27 cellular contexts compared by ENCODE assay signal in the genomic region with DNA sequence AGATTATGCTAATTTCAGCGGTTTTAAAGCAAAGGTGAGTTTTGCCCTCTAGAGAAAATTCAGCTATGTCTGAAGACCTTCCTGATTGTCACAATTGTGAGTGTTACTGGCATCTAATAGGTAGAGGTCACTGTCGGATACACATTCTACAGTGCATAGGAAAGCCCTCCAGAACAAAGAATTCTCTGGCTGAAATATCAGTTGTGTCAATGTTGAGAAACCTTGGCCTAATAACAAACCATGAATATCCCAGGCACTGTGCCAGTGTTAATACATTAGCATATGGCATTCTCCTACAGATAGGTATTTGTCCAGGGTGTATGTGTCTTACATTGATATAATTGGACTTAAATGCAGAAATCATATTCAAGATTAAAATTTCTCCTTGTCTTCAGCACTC.
DNase-seq lines count a peak whose midpoint lies in the region; ATAC-seq and TF ChIP-seq lines count a peak whose summit lies in the region.
"Had no signal": no experiment of that assay in that cellular context is flagged by ENCODE, and none has a peak within 500 bp of the region (broad histone marks: within the 10 kb centered on the region; RNA-seq: fewer than 3 reads in every experiment).

No MANE protein-coding gene starts in this region.

- H3K27me3 ChIP-seq in HCT116 (ENCODE audit: insufficient read depth, low read length), result no peaks in the 10 kb centered on the region
- no peaks in the 10 kb centered on the region for H3K27me3 ChIP-seq in mammary epithelial cell (ENCODE audit: insufficient read depth, low read length)
- H3K27me3 ChIP-seq: SJCRH30 had no signal

- ATAC-seq in HCT116, result no peak
- ATAC-seq: CD8-positive, alpha-beta T cell; Right ventricle myocardium inferior; SK-N-SH treated with all-trans-retinoic acid at 6 μM for 48 hours had no signal

- dilution Hi-C loops in mammary epithelial cell (cut with HindIII; ENCODE audit: low sequenced_read_pairs), result no loop called here

- H3K36me3 ChIP-seq in HCT116 (ENCODE audit: control insufficient read depth in 1 of 2, insufficient read depth in 2 of 2, low read length in 2 of 2) (no peaks in the 10 kb centered on the region), mammary epithelial cell (ENCODE audit: insufficient read depth, low read length) (no peaks in the 10 kb centered on the region)
- H3K36me3 ChIP-seq: HAP-1, SJCRH30 had no signal

- H3K79me2 ChIP-seq in HCT116 (ENCODE audit: insufficient read depth, low read length) (no peaks in the 10 kb centered on the region), mammary epithelial cell (ENCODE audit: insufficient read depth, low read length) (no peaks in the 10 kb centered on the region)

- 35% methylated on average over 2 of the region's 2 CpGs for WGBS in mammary epithelial cell (ENCODE audit: low coverage, missing lambda C conversion rate)

- TF ChIP-seq POLR2A in HCT116 (IDR thresholded peaks at IDR 0.05; ENCODE audit: borderline replicate concordance, extremely low read depth, insufficient read depth, insufficient read length), result no peak

- RAD21 ChIA-PET in HCT116 (lab: Charles Lee; ENCODE audit: low non-redundant PET in 1 of 2, low total read pairs in 2 of 2, uncharacterized antibody in 2 of 2, unreplicated experiment in 2 of 2), result no interaction called here

- TF ChIP-seq RAD21 in HCT116 (IDR thresholded peaks at IDR 0.05; ENCODE audit: low read depth), result no peak

- H2AFZ ChIP-seq in HCT116 (ENCODE audit: low read depth, low read length, poor library complexity, severe bottlenecking) (peak overlapping the region; percentile 41), mammary epithelial cell (ENCODE audit: low read depth, low read length) (peak overlapping the region; percentile 18)
- H2AFZ ChIP-seq: PC-9 had no signal

- no peak overlapping the region for H3K27ac ChIP-seq in HCT116 (ENCODE audit: low read depth, low read length)
- no peak overlapping the region for H3K27ac ChIP-seq in mammary epithelial cell (ENCODE audit: insufficient read depth, low read depth, low read length)
- H3K27ac ChIP-seq: 22Rv1, C4-2B, KMS-11, PC-9, SJCRH30 had no signal

- BruUV-seq in HCT116 (replicated peaks; lab: Mats Ljungman, UMichigan) (no TSS peak), mammary epithelial cell (replicated peaks; lab: Mats Ljungman, UMichigan) (no TSS peak)

- intact Hi-C loops in HCT116 (cut with micrococcal nuclease) (no loop called here), mammary epithelial cell (cut with micrococcal nuclease) (no loop called here)

- CTCF ChIA-PET in HCT116 (lab: Charles Lee) (no interaction called here), mammary epithelial cell (lab: Charles Lee; ENCODE audit: low non-redundant PET) (no interaction called here)

- TF ChIP-seq CTCF in HCT116 (IDR thresholded peaks at IDR 0.05 in 2 of 3, conservative IDR thresholded peaks at IDR 0.05 in 1 of 3; ENCODE audit: borderline replicate concordance in 1 of 3, insufficient read depth in 1 of 3, low read depth in 2 of 3, low read length in 2 of 3), result no peak
- no peak for TF ChIP-seq CTCF in mammary epithelial cell (conservative IDR thresholded peaks at IDR 0.05 in 1 of 2, IDR thresholded peaks at IDR 0.05 in 1 of 2; ENCODE audit: extremely low read depth in 1 of 2, insufficient read depth in 1 of 2, low read depth in 1 of 2, low read length in 2 of 2)

- no peaks in the 10 kb centered on the region for H4K20me1 ChIP-seq in HCT116 (ENCODE audit: insufficient read depth)
- no peaks in the 10 kb centered on the region for H4K20me1 ChIP-seq in mammary epithelial cell (ENCODE audit: insufficient read depth, low read length)

- DNase-seq in NCI-H2029 treated with DMSO at 0.1 percent for 48 hours (lab: John Stamatoyannopoulos, UW) (peak; percentile 1), NCI-H2029 (lab: John Stamatoyannopoulos, UW) (no peak), HCT116 (ENCODE audit: low read depth, low spot score) (no peak), mammary epithelial cell (no peak), iris pigment epithelial cell (ENCODE audit: low read depth) (peak; percentile 7), NCI-H1436 treated with DMSO at 0.1 percent for 48 hours (lab: John Stamatoyannopoulos, UW) (no peak), DMS153 treated with DMSO at 0.1 percent for 48 hours (lab: John Stamatoyannopoulos, UW; ENCODE audit: unreplicated experiment) (no peak), NCI-H2227 (lab: John Stamatoyannopoulos, UW; ENCODE audit: unreplicated experiment) (no peak)
- DNase-seq: Caco-2; CD8-positive, alpha-beta T cell; DMS153; GOT3; IMR-90; NCI-H1092 treated with DMSO at 0.1 percent for 48 hours; NCI-H1436; NCI-H187 treated with DMSO at 0.1 percent for 48 hours; NCI-H226; NCI-H510A treated with DMSO at 0.1 percent for 48 hours; NCI-H748 treated with DMSO at 0.1 percent for 48 hours; PC-9; SJCRH30 had no signal

- no peaks in the 10 kb centered on the region for H3K4me1 ChIP-seq in HCT116 (ENCODE audit: control insufficient read depth in 1 of 2, insufficient read depth in 2 of 2, low read length in 2 of 2)
- H3K4me1 ChIP-seq in mammary epithelial cell (ENCODE audit: insufficient read depth, low read length), result no peaks in the 10 kb centered on the region
- H3K4me1 ChIP-seq: Caco-2, HAP-1, SJCRH30 had no signal

- H3K9ac ChIP-seq in HCT116 (ENCODE audit: low read length) (no peak overlapping the region), mammary epithelial cell (ENCODE audit: insufficient read depth, low read length) (no peak overlapping the region)
- H3K9ac ChIP-seq: KMS-11 had no signal

- in situ Hi-C loops in mammary epithelial cell (cut with MboI; ENCODE audit: low sequenced_read_pairs in 2 of 2), result no loop called here

- H3K4me3 ChIP-seq in HCT116 (replicated peaks in 1 of 2; ENCODE audit: low read depth in 1 of 2, low read length in 2 of 2) (no peak overlapping the region), mammary epithelial cell (replicated peaks in 1 of 3; ENCODE audit: insufficient read depth in 1 of 3, low read depth in 2 of 3, low read length in 3 of 3) (no peak overlapping the region)
- H3K4me3 ChIP-seq: HAP-1, PC-9, SJCRH30 had no signal

- H3K4me2 ChIP-seq in HCT116 (ENCODE audit: low read length), result no peak overlapping the region
- H3K4me2 ChIP-seq in mammary epithelial cell (ENCODE audit: insufficient read depth, low read depth, low read length), result no peak overlapping the region
- H3K4me2 ChIP-seq: KMS-11, PC-9 had no signal

- POLR2A ChIA-PET in HCT116 (lab: Charles Lee), result no interaction called here

- H3K9me3 ChIP-seq in HCT116 (ENCODE audit: control insufficient read depth in 1 of 2, insufficient read depth in 1 of 2, low read depth in 1 of 2, low read length in 2 of 2) (no peaks in the 10 kb centered on the region), mammary epithelial cell (replicated peaks; ENCODE audit: insufficient read depth, low read length) (no peaks in the 10 kb centered on the region)
- H3K9me3 ChIP-seq: Caco-2, HAP-1, SJCRH30 had no signal

- no peaks in the 10 kb centered on the region; the same call in 1 of the 2 replicates for H3K9me2 ChIP-seq in HCT116 (ENCODE audit: insufficient read depth)

TF ChIP-seq in HCT116, 20 proteins besides CTCF, POLR2A, EP300 and RAD21 (continues in another document):
- TF ChIP-seq, protein P1, sequence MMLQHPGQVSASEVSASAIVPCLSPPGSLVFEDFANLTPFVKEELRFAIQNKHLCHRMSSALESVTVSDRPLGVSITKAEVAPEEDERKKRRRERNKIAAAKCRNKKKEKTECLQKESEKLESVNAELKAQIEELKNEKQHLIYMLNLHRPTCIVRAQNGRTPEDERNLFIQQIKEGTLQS (IDR thresholded peaks at IDR 0.05), result no peak
- TF ChIP-seq POLR2AphosphoS5 (IDR thresholded peaks at IDR 0.05; ENCODE audit: low read depth, low read length) (no peak), EGR1 (IDR thresholded peaks at IDR 0.05; ENCODE audit: low read depth) (no peak), SIN3A (IDR thresholded peaks at IDR 0.05; ENCODE audit: low read depth) (no peak), CEBPB (IDR thresholded peaks at IDR 0.05; ENCODE audit: low read depth) (no peak), YY1 (IDR thresholded peaks at IDR 0.05; ENCODE audit: extremely low read depth, insufficient replicate concordance, low read depth, low read length) (no peak), ZFX (IDR thresholded peaks at IDR 0.05) (no peak), TCF7L2 (IDR thresholded peaks at IDR 0.05; ENCODE audit: borderline replicate concordance, extremely low read depth, insufficient read depth, insufficient read length) (no peak), ZNF274 (IDR thresholded peaks at IDR 0.05; ENCODE audit: low read depth, low read length) (no peak), EZH2 (IDR thresholded peaks at IDR 0.05) (no peak), CBX3 (IDR thresholded peaks at IDR 0.05; ENCODE audit: low read depth) (no peak), FOSL1 (IDR thresholded peaks at IDR 0.05; ENCODE audit: low read depth) (no peak), JUND (IDR thresholded peaks at IDR 0.05) (no peak), SRF (IDR thresholded peaks at IDR 0.05; ENCODE audit: low read depth) (no peak)
- TF ChIP-seq, protein P2, sequence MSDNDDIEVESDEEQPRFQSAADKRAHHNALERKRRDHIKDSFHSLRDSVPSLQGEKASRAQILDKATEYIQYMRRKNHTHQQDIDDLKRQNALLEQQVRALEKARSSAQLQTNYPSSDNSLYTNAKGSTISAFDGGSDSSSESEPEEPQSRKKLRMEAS (IDR thresholded peaks at IDR 0.05), result no peak

Comparison
In these comparisons a context has a peak if more than half of its experiments do, and no peak if none do; other contexts are left out.
1. DNase-seq: peak in NCI-H2029 treated with DMSO at 0.1 percent for 48 hours (single experiment) and iris pigment epithelial cell (single experiment); none in NCI-H2029 (single experiment), HCT116 (single experiment), mammary epithelial cell (single experiment), NCI-H1436 treated with DMSO at 0.1 percent for 48 hours (single experiment), DMS153 treated with DMSO at 0.1 percent for 48 hours (single experiment) and NCI-H2227 (single experiment).